13 cellular contexts compared by ENCODE assay signal in genomic region chr2:101759162-101759561, GRCh38.
DNase-seq lines count a peak whose midpoint lies in the region; ATAC-seq and TF ChIP-seq lines count a peak whose summit lies in the region.
"Had no signal": no experiment of that assay in that cellular context is flagged by ENCODE, and none has a peak within 500 bp of the region (broad histone marks: within the 10 kb centered on the region; RNA-seq: fewer than 3 reads in every experiment).

No MANE protein-coding gene starts in this region.

- no peaks in the 10 kb centered on the region for H3K27me3 ChIP-seq in gastrocnemius medialis
- H3K27me3 ChIP-seq: sigmoid colon had no signal

- no peak overlapping the region for H3K4me3 Mint-ChIP-seq in activated naive CD8-positive, alpha-beta T cell treated with anti-CD3 and anti-CD28 coated beads for 36 hours

- in situ Hi-C loops in gastrocnemius medialis (cut with MboI; ENCODE audit: low sequenced_read_pairs in 4 of 4), result no loop called here

- H3K36me3 ChIP-seq in gastrocnemius medialis (no peaks in the 10 kb centered on the region), mucosa of descending colon (ENCODE audit: low read depth) (no peaks in the 10 kb centered on the region)
- H3K36me3 ChIP-seq: sigmoid colon had no signal

- peak overlapping the region in 3 of 4 donors; percentile 6 to 16 (median 15) for H3K27ac ChIP-seq in gastrocnemius medialis
- H3K27ac ChIP-seq: VCaP had no signal

- no peaks in the 10 kb centered on the region for H3K27me3 Mint-ChIP-seq in activated naive CD8-positive, alpha-beta T cell treated with anti-CD3 and anti-CD28 coated beads for 36 hours
- H3K27me3 Mint-ChIP-seq: activated naive CD4-positive, alpha-beta T cell treated with anti-CD3 and anti-CD28 coated beads, Interleukin-2, amount 50 U/mL, for 24 hours; stimulated activated naive CD8-positive, alpha-beta T cell treated with anti-CD3 and anti-CD28 coated beads, Interleukin-15, amount 100 ng/mL, for 72 hours had no signal

- no peak overlapping the region for H3K27ac Mint-ChIP-seq in activated naive CD8-positive, alpha-beta T cell treated with anti-CD3 and anti-CD28 coated beads for 36 hours
- H3K27ac Mint-ChIP-seq: stimulated activated naive CD8-positive, alpha-beta T cell treated with anti-CD3 and anti-CD28 coated beads, Interleukin-15, amount 100 ng/mL, for 72 hours had no signal

- no peak for TF ChIP-seq POLR2A in gastrocnemius medialis (IDR thresholded peaks at IDR 0.05)

- DNase-seq in GM03348 (ENCODE audit: low spot score) (peak; percentile 82), fibroblast of the aortic adventitia (ENCODE audit: low read depth) (peak; percentile 96), gastrocnemius medialis (no peak), mucosa of descending colon (no peak), NCI-H2107 treated with DMSO at 0.1 percent for 48 hours (lab: John Stamatoyannopoulos, UW; ENCODE audit: unreplicated experiment) (no peak)
- DNase-seq in activated naive CD8-positive, alpha-beta T cell treated with anti-CD3 and anti-CD28 coated beads for 36 hours, result no peak
- DNase-seq: NCI-H2171 treated with DMSO at 0.1 percent for 48 hours; sigmoid colon; stimulated activated naive CD8-positive, alpha-beta T cell treated with anti-CD3 and anti-CD28 coated beads, Interleukin-15, amount 100 ng/mL, for 72 hours had no signal

- peaks cover 8% of the 10 kb centered on the region for H3K36me3 Mint-ChIP-seq in activated naive CD8-positive, alpha-beta T cell treated with anti-CD3 and anti-CD28 coated beads for 36 hours

- H3K4me3 ChIP-seq in fibroblast of the aortic adventitia (ENCODE audit: low read depth, low read length), result no peak overlapping the region
- H3K4me3 ChIP-seq in gastrocnemius medialis, result no peak overlapping the region
- no peak overlapping the region for H3K4me3 ChIP-seq in mucosa of descending colon
- H3K4me3 ChIP-seq: sigmoid colon had no signal

- peaks cover 62% of the 10 kb centered on the region for H3K4me1 Mint-ChIP-seq in activated naive CD8-positive, alpha-beta T cell treated with anti-CD3 and anti-CD28 coated beads for 36 hours

- H3K4me1 ChIP-seq in gastrocnemius medialis (peaks cover 35 to 44% of the 10 kb centered on the region in 2 donors), mucosa of descending colon (ENCODE audit: low read depth) (no peaks in the 10 kb centered on the region)

- H3K9me3 Mint-ChIP-seq in activated naive CD8-positive, alpha-beta T cell treated with anti-CD3 and anti-CD28 coated beads for 36 hours, result peaks cover 4% of the 10 kb centered on the region
- H3K9me3 Mint-ChIP-seq: activated naive CD4-positive, alpha-beta T cell treated with anti-CD3 and anti-CD28 coated beads, Interleukin-2, amount 50 U/mL, for 24 hours; stimulated activated naive CD8-positive, alpha-beta T cell treated with anti-CD3 and anti-CD28 coated beads, Interleukin-15, amount 100 ng/mL, for 72 hours had no signal

- TF ChIP-seq CTCF in fibroblast of the aortic adventitia (IDR thresholded peaks at IDR 0.05; ENCODE audit: insufficient read depth, low read length) (no peak), gastrocnemius medialis (IDR thresholded peaks at IDR 0.05 in 4 of 5, conservative IDR thresholded peaks at IDR 0.05 in 1 of 5) (no peak), mucosa of descending colon (IDR thresholded peaks at IDR 0.05) (no peak)

- no peaks in the 10 kb centered on the region for H3K9me3 ChIP-seq in gastrocnemius medialis
- no peaks in the 10 kb centered on the region for H3K9me3 ChIP-seq in mucosa of descending colon
- H3K9me3 ChIP-seq: sigmoid colon had no signal

- ATAC-seq in SK-N-SH treated with all-trans-retinoic acid at 6 μM for 48 hours (peak; percentile 86), gastrocnemius medialis (no peak), mucosa of descending colon (no peak), HG03196 (IDR thresholded peaks at IDR 0.05; ENCODE audit: unreplicated experiment) (no peak)
- ATAC-seq: stimulated activated naive CD8-positive, alpha-beta T cell treated with anti-CD3 and anti-CD28 coated beads, Interleukin-15, amount 100 ng/mL, for 72 hours had no signal

- intact Hi-C loops in gastrocnemius medialis (cut with DNase I; ENCODE audit: low total_unique reads), result no loop called here
- intact Hi-C loops in mucosa of descending colon (cut with DNase I, micrococcal nuclease), result no loop called here

TF ChIP-seq in SK-N-SH treated with all-trans-retinoic acid at 6 μM for 48 hours, 23 proteins besides CTCF, POLR2A, EP300 and RAD21 (continues in another document):
- TF ChIP-seq ARNTL (CRISPR knock-in tag; IDR thresholded peaks at IDR 0.05; ENCODE audit: borderline replicate concordance, low read depth) (no peak), OSR1 (CRISPR knock-in tag; IDR thresholded peaks at IDR 0.05) (no peak), CSDC2 (CRISPR knock-in tag; IDR thresholded peaks at IDR 0.05) (no peak), TCF4 (CRISPR knock-in tag; IDR thresholded peaks at IDR 0.05; ENCODE audit: borderline replicate concordance) (no peak), CREB5 (CRISPR knock-in tag; IDR thresholded peaks at IDR 0.05; ENCODE audit: low read depth) (no peak), GLIS3 (CRISPR knock-in tag; IDR thresholded peaks at IDR 0.05) (no peak), POU6F1 (CRISPR knock-in tag; IDR thresholded peaks at IDR 0.05; ENCODE audit: borderline replicate concordance, low read depth) (no peak), ZFP30 (CRISPR knock-in tag; IDR thresholded peaks at IDR 0.05) (no peak), TOX (CRISPR knock-in tag; IDR thresholded peaks at IDR 0.05; ENCODE audit: borderline replicate concordance) (no peak), SNAI2 (CRISPR knock-in tag; IDR thresholded peaks at IDR 0.05) (no peak), RARB (CRISPR knock-in tag; IDR thresholded peaks at IDR 0.05) (no peak), ISL1 (CRISPR knock-in tag; IDR thresholded peaks at IDR 0.05) (no peak), TSHZ2 (CRISPR knock-in tag; IDR thresholded peaks at IDR 0.05) (no peak), ZNF70 (CRISPR knock-in tag; IDR thresholded peaks at IDR 0.05) (no peak), ZNF565 (CRISPR knock-in tag; conservative IDR thresholded peaks at IDR 0.05; ENCODE audit: low read depth) (no peak), ESRRG (CRISPR knock-in tag; IDR thresholded peaks at IDR 0.05) (no peak)

Comparison
In these comparisons a context has a peak if more than half of its experiments do, and no peak if none do; other contexts are left out.
1. DNase-seq: peak in GM03348 (single experiment) and fibroblast of the aortic adventitia (single experiment); none in gastrocnemius medialis (0 of 2), mucosa of descending colon (0 of 3), NCI-H2107 treated with DMSO at 0.1 percent for 48 hours (single experiment) and activated naive CD8-positive, alpha-beta T cell treated with anti-CD3 and anti-CD28 coated beads for 36 hours (single experiment).